ENCODE assay signal across 31 cellular contexts in genomic region chr20:63013207-63013606, GRCh38. TPM values are rescaled to one million over a fixed set of nuclear protein-coding genes. Genes with fewer than 3 reads are reported as not detected.
"Had no signal": no experiment of that assay in that cellular context is flagged by ENCODE, and none has a peak within 500 bp of the region (broad histone marks: within the 10 kb centered on the region; RNA-seq: fewer than 3 reads in every experiment).

No MANE protein-coding gene starts in this region.

- H3K4me1 ChIP-seq: parathyroid adenoma, psoas muscle, testis had no signal

- H3K27me3 ChIP-seq: testis had no signal

- H3K4me3 ChIP-seq: left ventricle myocardium inferior, lung, neural progenitor cell, psoas muscle, right lobe of liver, smooth muscle cell, stomach, testis, thyroid gland, transverse colon, upper lobe of left lung, vagina had no signal

- H3K4me3 Mint-ChIP-seq: mesothelial cell of epicardium; natural killer cell; nephron progenitor cell; neural progenitor cell; stimulated activated naive B cell treated with anti-CD40 and anti-IgM and Interleukin-4, amounts not matched to agents 10 μg/mL and 1 μg/mL and 100 μg/mL, for 72 hours had no signal

- H2AFZ ChIP-seq: neural progenitor cell, parathyroid adenoma had no signal

- H3K36me3 ChIP-seq: left ventricle myocardium inferior, neural progenitor cell, neutrophil, right lobe of liver, stomach, thyroid gland, transverse colon, upper lobe of left lung, vagina had no signal

- H3K4me2 ChIP-seq: neural progenitor cell had no signal

- DNase-seq: islet precursor cell; left ventricle myocardium inferior; mesendoderm; naive B cell; natural killer cell; nephron progenitor cell; occipital lobe; psoas muscle; right lobe of liver; stimulated activated CD4-positive, alpha-beta T cell treated with anti-CD3 and anti-CD28 coated beads, Interleukin-1b, Interleukin-23, amount 100 ng/mL, for 48 hours; stimulated activated CD4-positive, alpha-beta T cell treated with anti-CD3 and anti-CD28 coated beads, Interleukin-4, amount 100 ng/mL, for 1 hour; stimulated activated naive B cell treated with anti-CD40 and anti-IgM and Interleukin-4, amounts not matched to agents 10 μg/mL and 1 μg/mL and 100 μg/mL, for 72 hours; stimulated activated naive CD8-positive, alpha-beta T cell treated with anti-CD3 and anti-CD28 coated beads, Interleukin-15, Interleukin-2, amounts not matched to agents 100 U/mL and 50 U/mL, for 24 hours; stomach; testis; thyroid gland; transverse colon; upper lobe of left lung had no signal

- H3K27ac Mint-ChIP-seq: mesothelial cell of epicardium; naive B cell; natural killer cell; nephron progenitor cell; neural progenitor cell; stimulated activated naive B cell treated with anti-CD40 and anti-IgM and Interleukin-4, amounts not matched to agents 10 μg/mL and 1 μg/mL and 100 μg/mL, for 72 hours had no signal

- H3K9me3 ChIP-seq: neutrophil, right lobe of liver, testis, thyroid gland, vagina had no signal

- ATAC-seq: natural killer cell; psoas muscle; right lobe of liver; stimulated activated naive B cell treated with anti-CD40 and anti-IgM and Interleukin-4, amounts not matched to agents 10 μg/mL and 1 μg/mL and 100 μg/mL, for 72 hours; stimulated activated naive CD8-positive, alpha-beta T cell treated with anti-CD3 and anti-CD28 coated beads, Interleukin-15, Interleukin-2, amounts not matched to agents 100 U/mL and 50 U/mL, for 24 hours had no signal

- H3K79me2 ChIP-seq: parathyroid adenoma had no signal

- H3K9ac ChIP-seq: neural progenitor cell, parathyroid adenoma had no signal

- H3K27ac ChIP-seq: left ventricle myocardium inferior, neural progenitor cell, neutrophil, parathyroid adenoma, psoas muscle, right lobe of liver, stomach, testis, thyroid gland, transverse colon, upper lobe of left lung, vagina had no signal

RNA-seq across cellular contexts. Expression of gene BHLHE23, which starts 6.4 kb away (rescaled TPM):
- total RNA-seq: kidney epithelial cell, left ventricle myocardium inferior, lung, mesothelial cell of epicardium, mononuclear cell, natural killer cell, occipital lobe, osteocyte, posterior vena cava, psoas muscle, right lobe of liver, skeletal muscle tissue, smooth muscle cell, thyroid gland, transverse colon, upper lobe of left lung, vagina had no signal
- polyA plus RNA-seq: lung, psoas muscle, smooth muscle cell, stomach, urinary bladder had no signal
